Comparison of ENCODE assay signal across 8 cellular contexts in the genomic region with DNA sequence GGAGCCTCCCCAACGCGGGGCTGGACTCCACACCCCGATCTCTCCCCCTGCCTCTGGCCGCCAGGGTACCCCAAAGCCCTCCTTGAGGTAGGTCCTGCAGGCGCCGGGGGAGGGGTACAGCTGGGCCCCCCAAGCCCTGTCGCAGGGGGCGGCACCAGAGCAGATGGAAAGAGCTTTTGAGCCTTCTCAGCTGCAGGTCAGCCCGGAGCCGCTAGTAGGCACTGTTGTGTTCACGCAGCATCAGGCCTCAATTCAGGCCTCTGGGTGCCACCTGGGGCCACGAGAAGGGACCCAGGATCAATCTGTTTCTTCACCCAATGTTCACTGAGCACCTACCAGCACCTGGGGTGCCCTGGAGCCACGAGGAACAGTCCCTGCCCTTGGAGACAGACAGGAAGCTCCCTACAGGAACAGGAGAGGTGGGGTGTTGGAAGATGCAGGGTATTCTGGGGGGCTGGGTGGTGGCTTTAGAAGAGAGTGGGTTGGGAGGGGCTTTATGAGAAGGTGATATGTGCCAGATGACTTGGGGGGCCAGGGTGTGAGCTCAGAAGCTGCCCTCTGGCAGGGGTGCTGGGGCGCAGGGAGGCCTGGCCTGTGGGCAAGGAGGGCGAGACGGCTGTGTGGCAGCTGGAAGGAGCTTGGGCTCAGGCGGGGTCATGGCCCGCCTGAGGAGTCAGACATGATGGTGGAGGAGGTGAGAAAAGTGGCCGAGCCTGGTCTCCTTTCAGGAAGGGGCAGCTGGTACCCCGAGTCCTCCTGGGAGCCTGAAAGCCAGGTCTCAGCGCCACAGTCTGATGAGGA.
DNase-seq lines count a peak whose midpoint lies in the region; ATAC-seq and TF ChIP-seq lines count a peak whose summit lies in the region.

No MANE protein-coding gene starts in this region.

- H3K4me3 Mint-ChIP-seq in activated CD4-positive, alpha-beta memory T cell treated with anti-CD3 and anti-CD28 coated beads, Interleukin-2, amount 10 ng/mL, durations not matched to agents 7 days and 5 days: no peak overlapping the region

- TF ChIP-seq POLR2A in gastroesophageal sphincter (IDR thresholded peaks at IDR 0.05): no peak

- no peaks in the 10 kb centered on the region for H3K27me3 Mint-ChIP-seq in activated CD4-positive, alpha-beta memory T cell treated with anti-CD3 and anti-CD28 coated beads, Interleukin-2, amount 10 ng/mL, durations not matched to agents 7 days and 5 days

- POLR2A ChIA-PET in activated CD4-positive, alpha-beta memory T cell treated with anti-CD3 and anti-CD28 coated beads, Interleukin-2, amount 10 ng/mL, durations not matched to agents 7 days and 5 days (lab: Charles Lee): no interaction called here

- peak in 1 of 2 experiments; percentile 30 for DNase-seq in HL-60 (ENCODE audit: low read depth in 1 of 2, low spot score in 1 of 2)
- peak; percentile 48 for DNase-seq in activated CD4-positive, alpha-beta memory T cell treated with anti-CD3 and anti-CD28 coated beads, Interleukin-2, amount 10 ng/mL, durations not matched to agents 7 days and 5 days
- DNase-seq in stimulated activated CD8-positive, alpha-beta memory T cell treated with anti-CD3 and anti-CD28 coated beads, Interleukin-2, amount 100 ng/mL, for 48 hours (ENCODE audit: low read depth in 2 of 2): peak; percentile 15 to 40
- DNase-seq in midbrain (lab: John Stamatoyannopoulos, UW): no peak

- H3K4me1 ChIP-seq in gastroesophageal sphincter: peaks cover 0 to 29% (median 15%) of the 10 kb centered on the region in 3 donors

- H3K9me3 ChIP-seq in gastroesophageal sphincter: no peaks in the 10 kb centered on the region

- H3K27ac ChIP-seq in 22Rv1 (peak overlapping the region; percentile 50), HL-60 (replicated peaks) (no peak overlapping the region), gastroesophageal sphincter (peak overlapping the region in 3 of 4 donors; percentile 39 to 59 (median 59))

- 80 to 86% methylated on average over 1 to 4 of the region's 21 CpGs for WGBS in gastroesophageal sphincter (ENCODE audit: low coverage in 1 of 2), 2 donors

- H3K27ac Mint-ChIP-seq in activated CD4-positive, alpha-beta memory T cell treated with anti-CD3 and anti-CD28 coated beads, Interleukin-2, amount 10 ng/mL, durations not matched to agents 7 days and 5 days: no peak overlapping the region

- no peaks in the 10 kb centered on the region for H3K9me3 Mint-ChIP-seq in activated CD4-positive, alpha-beta memory T cell treated with anti-CD3 and anti-CD28 coated beads, Interleukin-2, amount 10 ng/mL, durations not matched to agents 7 days and 5 days

- H3K4me3 ChIP-seq in HL-60 (replicated peaks; ENCODE audit: insufficient read depth, low read length) (no peak overlapping the region), gastroesophageal sphincter (no peak overlapping the region)

- TF ChIP-seq CTCF in 22Rv1 (IDR thresholded peaks at IDR 0.05) (peak; percentile 97), HL-60 (IDR thresholded peaks at IDR 0.05; ENCODE audit: insufficient read depth, low read length) (peak; percentile 66), gastroesophageal sphincter (IDR thresholded peaks at IDR 0.05) (peak in 2 of 4 experiments; percentile 9 to 37)

- CTCF ChIA-PET in activated CD4-positive, alpha-beta memory T cell treated with anti-CD3 and anti-CD28 coated beads, Interleukin-2, amount 10 ng/mL, durations not matched to agents 7 days and 5 days (lab: Charles Lee): interaction anchor here (0.8 to 3.1 kb wide), 8 partner anchors 61 to 129 kb away, joined by 3 to 19 read pairs (median 3); a partner anchor contains a TSS

- ATAC-seq in gastroesophageal sphincter: no peak
- ATAC-seq in HG02973 (IDR thresholded peaks at IDR 0.05; ENCODE audit: unreplicated experiment): no peak
- no peak for ATAC-seq in GM18861 (IDR thresholded peaks at IDR 0.05; ENCODE audit: unreplicated experiment)

- H3K36me3 Mint-ChIP-seq in activated CD4-positive, alpha-beta memory T cell treated with anti-CD3 and anti-CD28 coated beads, Interleukin-2, amount 10 ng/mL, durations not matched to agents 7 days and 5 days (ENCODE audit: low read depth): no peaks in the 10 kb centered on the region

- H3K4me1 Mint-ChIP-seq in activated CD4-positive, alpha-beta memory T cell treated with anti-CD3 and anti-CD28 coated beads, Interleukin-2, amount 10 ng/mL, durations not matched to agents 7 days and 5 days: no peaks in the 10 kb centered on the region

- no peaks in the 10 kb centered on the region for H3K27me3 ChIP-seq in HL-60 (ENCODE audit: insufficient read depth, poor library complexity, severe bottlenecking)
- H3K27me3 ChIP-seq in gastroesophageal sphincter: no peaks in the 10 kb centered on the region

- H3K36me3 ChIP-seq in gastroesophageal sphincter: no peaks in the 10 kb centered on the region

- TF ChIP-seq EP300 in gastroesophageal sphincter (IDR thresholded peaks at IDR 0.05): no peak
